8 cellular contexts compared by ENCODE assay signal in genomic region chr1:149942207-149942606, GRCh38. TPM values are rescaled to one million over a fixed set of nuclear protein-coding genes. Genes with fewer than 3 reads are reported as not detected.
DNase-seq lines count a peak whose midpoint lies in the region; ATAC-seq and TF ChIP-seq lines count a peak whose summit lies in the region.
"Had no signal": no experiment of that assay in that cellular context is flagged by ENCODE, and none has a peak within 500 bp of the region (broad histone marks: within the 10 kb centered on the region; RNA-seq: fewer than 3 reads in every experiment).

No MANE protein-coding gene starts in this region.

- POLR2A ChIA-PET in naive thymus-derived CD8-positive, alpha-beta T cell (lab: Charles Lee) = no interaction called here

- TF ChIP-seq POLR2A in heart left ventricle (IDR thresholded peaks at IDR 0.05) = no peak
- no peak for TF ChIP-seq POLR2A in spleen (IDR thresholded peaks at IDR 0.05)
- no peak for TF ChIP-seq POLR2A in erythroblast (IDR thresholded peaks at IDR 0.05; ENCODE audit: low read length)

- TF ChIP-seq CTCF in heart left ventricle (IDR thresholded peaks at IDR 0.05) (peak in 9 of 12 donors; percentile 21 to 61 (median 51)), spleen (IDR thresholded peaks at IDR 0.05 in 8 of 11, conservative IDR thresholded peaks at IDR 0.05 in 3 of 11) (peak in 1 of 11 experiments; percentile 22), Calu3 (IDR thresholded peaks at IDR 0.05; ENCODE audit: unreplicated experiment) (no peak)

- CTCF ChIA-PET in Calu3 (lab: Charles Lee) = no interaction called here

- intact Hi-C loops in heart left ventricle (cut with DNase I) (no loop called here), spleen (cut with DNase I; ENCODE audit: low total_unique reads) (no loop called here), Calu3 (cut with micrococcal nuclease; ENCODE audit: unreplicated experiment) (no loop called here)

- no peak overlapping the region for H3K4me3 Mint-ChIP-seq in T-helper 17 cell
- H3K4me3 Mint-ChIP-seq in Calu3 (ENCODE audit: low read depth, unreplicated experiment) = no peak overlapping the region
- H3K4me3 Mint-ChIP-seq in naive thymus-derived CD8-positive, alpha-beta T cell = no peak overlapping the region

- H3K27me3 Mint-ChIP-seq in T-helper 17 cell = no peaks in the 10 kb centered on the region
- no peaks in the 10 kb centered on the region for H3K27me3 Mint-ChIP-seq in Calu3 (ENCODE audit: unreplicated experiment)
- H3K27me3 Mint-ChIP-seq in naive thymus-derived CD8-positive, alpha-beta T cell = no peaks in the 10 kb centered on the region

- no peak for ATAC-seq in T-helper 17 cell
- ATAC-seq in heart left ventricle = peak in 3 of 4 donors; percentile 25 to 51 (median 43)
- ATAC-seq in naive thymus-derived CD8-positive, alpha-beta T cell = no peak

- H3K27ac ChIP-seq in heart left ventricle (peak overlapping the region in 8 of 12 donors; percentile 6 to 44 (median 27)), spleen (peak overlapping the region in 6 of 8 donors; percentile 3 to 64 (median 32))

- H3K4me1 ChIP-seq in heart left ventricle = peaks cover 0 to 39% (median 28%) of the 10 kb centered on the region in 12 donors
- peaks cover 4 to 38% (median 28%) of the 10 kb centered on the region in 6 donors for H3K4me1 ChIP-seq in spleen

- peak; percentile 35 for DNase-seq in HCEC 1CT
- DNase-seq in T-helper 17 cell = no peak
- peak in 2 of 5 donors; percentile 40 to 44 for DNase-seq in heart left ventricle
- no peak for DNase-seq in spleen
- DNase-seq in erythroblast (lab: John Stamatoyannopoulos, UW) = no peak
- DNase-seq in Calu3 = no peak
- DNase-seq in naive thymus-derived CD8-positive, alpha-beta T cell = no peak
- DNase-seq: activated naive CD4-positive, alpha-beta T cell had no signal

- H3K36me3 Mint-ChIP-seq in T-helper 17 cell (ENCODE audit: low read depth) (peaks cover 6% of the 10 kb centered on the region), Calu3 (ENCODE audit: insufficient read depth, unreplicated experiment) (peaks cover 41% of the 10 kb centered on the region)
- H3K36me3 Mint-ChIP-seq in naive thymus-derived CD8-positive, alpha-beta T cell = peaks cover 0 to 27% (median 6%) of the 10 kb centered on the region in 3 donors

- no TSS peak for BruUV-seq in Calu3 (replicated peaks; lab: Mats Ljungman, UMichigan)

- H3K27ac Mint-ChIP-seq in T-helper 17 cell (peak overlapping the region; percentile 27), Calu3 (ENCODE audit: unreplicated experiment) (no peak overlapping the region)
- H3K27ac Mint-ChIP-seq in naive thymus-derived CD8-positive, alpha-beta T cell = no peak overlapping the region

- H3K4me3 ChIP-seq in heart left ventricle (no peak overlapping the region), spleen (no peak overlapping the region)

- WGBS in heart left ventricle, 4 donors = 19 to 35% (median 24%) methylated on average over 5 of the region's 5 CpGs
- 48 to 60% (median 56%) methylated on average over 5 of the region's 5 CpGs for WGBS in spleen, 5 donors

- H3K27me3 ChIP-seq in heart left ventricle = no peaks in the 10 kb centered on the region
- no peaks in the 10 kb centered on the region for H3K27me3 ChIP-seq in spleen (replicated peaks in 1 of 7)

- no peaks in the 10 kb centered on the region for H3K9me3 Mint-ChIP-seq in Calu3 (ENCODE audit: low read depth, unreplicated experiment)
- H3K9me3 Mint-ChIP-seq in naive thymus-derived CD8-positive, alpha-beta T cell = no peaks in the 10 kb centered on the region

- no peaks in the 10 kb centered on the region for H3K9me3 ChIP-seq in T-helper 17 cell (ENCODE audit: control insufficient read depth, low read length, poor library complexity, severe bottlenecking)
- H3K9me3 ChIP-seq in heart left ventricle = no peaks in the 10 kb centered on the region
- H3K9me3 ChIP-seq in spleen = no peaks in the 10 kb centered on the region

- H3K36me3 ChIP-seq in heart left ventricle (peaks cover 0 to 39% (median 36%) of the 10 kb centered on the region in 9 donors), spleen (peaks cover 0 to 39% (median 21%) of the 10 kb centered on the region in 6 donors)

- H3K4me1 Mint-ChIP-seq in T-helper 17 cell (peaks cover 26% of the 10 kb centered on the region), Calu3 (ENCODE audit: low read depth, unreplicated experiment) (peaks cover 34% of the 10 kb centered on the region)
- peaks cover 5 to 18% (median 15%) of the 10 kb centered on the region in 4 donors for H3K4me1 Mint-ChIP-seq in naive thymus-derived CD8-positive, alpha-beta T cell

RNA-seq across cellular contexts. Expression of gene MTMR11, which starts 5.5 kb away (rescaled TPM):
- total RNA-seq in T-helper 17 cell (under 1 TPM; 0.35 to 0.73 TPM), heart left ventricle (1 to 10 TPM; 1.9 to 4.5 (median 2.6) TPM), spleen (10 to 100 TPM in 2 of 7 donors, 1 to 10 TPM in 5; 4.4 to 16.2 (median 6.6) TPM), Calu3 (2022) (32.3 and 35.7 TPM in 2 replicates)
- polyA plus RNA-seq in heart left ventricle (1 to 10 TPM; 1.6 TPM), spleen (1 to 10 TPM; 1.4 to 3.3 (median 2.1) TPM)
- total RNA-seq in naive thymus-derived CD8-positive, alpha-beta T cell = 1 to 10 TPM; 1.5 TPM
- under 1 TPM in 1 of 3 donors, not detected in 2; 0.09 TPM for polyA plus RNA-seq in naive thymus-derived CD8-positive, alpha-beta T cell

RNA-seq across cellular contexts. Expression of gene SF3B4, which starts 14.6 kb away (rescaled TPM):
- total RNA-seq in T-helper 17 cell (10 to 100 TPM; 47.2 to 53.2 TPM), heart left ventricle (10 to 100 TPM; 10.2 to 32.7 (median 23.7) TPM), spleen (10 to 100 TPM; 17.6 to 43.8 (median 40.5) TPM), Calu3 (2022) (167 and 188 TPM in 2 replicates)
- polyA plus RNA-seq in heart left ventricle (10 to 100 TPM; 13.1 to 21.3 TPM), spleen (10 to 100 TPM; 19.7 to 27.8 (median 24.6) TPM)
- total RNA-seq in naive thymus-derived CD8-positive, alpha-beta T cell = 10 to 100 TPM; 46.5 to 50.5 TPM
- polyA plus RNA-seq in naive thymus-derived CD8-positive, alpha-beta T cell = 10 to 100 TPM; 55.7 to 90.4 (median 71.9) TPM

RNA-seq across cellular contexts. Expression of gene SV2A, which starts 24.6 kb away (rescaled TPM):
- total RNA-seq in T-helper 17 cell (1 to 10 TPM; 4.6 to 4.7 TPM), heart left ventricle (1 to 10 TPM in 1 of 9 donors, under 1 TPM in 8; 0.20 to 1.4 (median 0.43) TPM), spleen (1 to 10 TPM; 1.1 to 3.7 (median 2.5) TPM), Calu3 (2022) (0.12 and 0.32 TPM in 2 replicates)
- polyA plus RNA-seq in heart left ventricle (under 1 TPM; 0.30 to 0.32 TPM), spleen (under 1 TPM; 0.43 to 0.90 (median 0.64) TPM)
- total RNA-seq in naive thymus-derived CD8-positive, alpha-beta T cell = 1 to 10 TPM; 3.0 TPM
- 1 to 10 TPM; 1.6 to 2.6 (median 2.3) TPM for polyA plus RNA-seq in naive thymus-derived CD8-positive, alpha-beta T cell

RNA-seq across cellular contexts. Expression of gene BOLA1, which starts 42.8 kb away (rescaled TPM):
- total RNA-seq in T-helper 17 cell (1 to 10 TPM; 5.3 to 7.2 TPM), heart left ventricle (10 to 100 TPM; 12.5 to 39.4 (median 14.0) TPM), spleen (10 to 100 TPM in 6 of 7 donors, 1 to 10 TPM in 1; 8.3 to 22.6 (median 14.7) TPM), Calu3 (2022) (13.5 and 15.5 TPM in 2 replicates)
- polyA plus RNA-seq in heart left ventricle (10 to 100 TPM; 16.2 to 40.7 TPM), spleen (10 to 100 TPM; 27.1 to 34.6 (median 33.9) TPM)
- 10 to 100 TPM; 21.1 to 21.6 TPM for total RNA-seq in naive thymus-derived CD8-positive, alpha-beta T cell
- polyA plus RNA-seq in naive thymus-derived CD8-positive, alpha-beta T cell = 10 to 100 TPM; 19.7 to 34.1 (median 24.3) TPM

Comparison
In these comparisons a context has a peak if more than half of its experiments do, and no peak if none do; other contexts are left out.
1. ATAC-seq: peak in heart left ventricle (3 of 4); none in T-helper 17 cell (single experiment) and naive thymus-derived CD8-positive, alpha-beta T cell (0 of 2).